In genomic region chr13:109396266-109396665, GRCh38 we compare ENCODE assay signal across 26 cellular contexts.
"Had no signal": no experiment of that assay in that cellular context is flagged by ENCODE, and none has a peak within 500 bp of the region (broad histone marks: within the 10 kb centered on the region; RNA-seq: fewer than 3 reads in every experiment).

No MANE protein-coding gene starts in this region.

- H3K9me3 ChIP-seq: adrenal gland, ascending aorta, uterus had no signal

- ATAC-seq: activated CD8-positive, alpha-beta T cell treated with anti-CD3 and anti-CD28 coated beads for 36 hours; activated T-cell treated with anti-CD3 and anti-CD28 coated beads, Interleukin-2, amount 50 U/mL, for 72 hours; effector memory CD8-positive, alpha-beta T cell; naive thymus-derived CD4-positive, alpha-beta T cell; right cardiac atrium; stimulated activated effector memory CD8-positive, alpha-beta T cell treated with anti-CD3 and anti-CD28 coated beads, Interleukin-12 subunit alpha, Interleukin-12 subunit beta, amount 100 ng/mL, for 72 hours had no signal

- H3K27me3 ChIP-seq: adrenal gland, ascending aorta, cardiac muscle cell, uterus had no signal

- H3K36me3 ChIP-seq: adrenal gland, ascending aorta, cardiac muscle cell, uterus had no signal

- H3K4me3 ChIP-seq: adrenal gland, ascending aorta, cardiac muscle cell, coronary artery, uterus had no signal

- H3K27ac ChIP-seq: adrenal gland, ascending aorta, cardiac muscle cell, coronary artery, uterus had no signal

- DNase-seq: activated CD4-positive, alpha-beta T cell treated with anti-CD3 and anti-CD28 coated beads for 1 hour; activated CD4-positive, alpha-beta T cell treated with anti-CD3 and anti-CD28 coated beads, Interleukin-2, amount 10 ng/mL, durations not matched to agents 7 days and 5 days; activated CD8-positive, alpha-beta T cell treated with anti-CD3 and anti-CD28 coated beads for 36 hours; activated naive CD4-positive, alpha-beta T cell treated with anti-CD3 and anti-CD28 coated beads for 36 hours; activated naive CD8-positive, alpha-beta T cell treated with anti-CD3 and anti-CD28 coated beads for 36 hours; activated T-cell treated with anti-CD3 and anti-CD28 coated beads, Interleukin-2, amount 50 U/mL, for 72 hours; adrenal gland; cerebellar nuclear complex; effector memory CD8-positive, alpha-beta T cell; foreskin fibroblast; head of caudate nucleus; hypothalamus; immature natural killer cell; naive thymus-derived CD4-positive, alpha-beta T cell; occipital lobe; right cardiac atrium; stimulated activated CD4-positive, alpha-beta T cell treated with anti-CD3 and anti-CD28 coated beads, Interleukin-12 subunit alpha, Interleukin-12 subunit beta, amount 100 ng/mL, for 4 hours; stimulated activated CD4-positive, alpha-beta T cell treated with anti-CD3 and anti-CD28 coated beads, Interleukin-4, amount 100 ng/mL, for 1 hour; substantia nigra; SW 1271; T-helper 9 cell; uterus had no signal

- H3K4me1 ChIP-seq: adrenal gland, ascending aorta, uterus had no signal
